13 cellular contexts compared by ENCODE assay signal in genomic region chr4:32560306-32560705, GRCh38.
DNase-seq lines count a peak whose midpoint lies in the region; ATAC-seq and TF ChIP-seq lines count a peak whose summit lies in the region.
"Had no signal": no experiment of that assay in that cellular context is flagged by ENCODE, and none has a peak within 500 bp of the region (broad histone marks: within the 10 kb centered on the region; RNA-seq: fewer than 3 reads in every experiment).

No MANE protein-coding gene starts in this region.

- DNase-seq in A673 (ENCODE audit: low spot score) (peak; percentile 2), NCI-H128 (lab: John Stamatoyannopoulos, UW; ENCODE audit: unreplicated experiment) (peak; percentile 33), chondrocyte (ENCODE audit: low spot score) (no peak), lung (ENCODE audit: low spot score) (peak; percentile 45), nucleus accumbens (lab: John Stamatoyannopoulos, UW) (no peak), OCI-M2 (lab: John Stamatoyannopoulos, UW; ENCODE audit: unreplicated experiment) (no peak)
- DNase-seq in effector CD8-positive, alpha-beta T cell (lab: John Stamatoyannopoulos, UW): no peak
- DNase-seq: naive thymus-derived CD4-positive, alpha-beta T cell; NCI-H1930; stimulated activated naive CD4-positive, alpha-beta T cell had no signal

- H3K27me3 Mint-ChIP-seq in chondrocyte (ENCODE audit: low read depth): no peaks in the 10 kb centered on the region
- H3K27me3 Mint-ChIP-seq: naive thymus-derived CD4-positive, alpha-beta T cell had no signal

- BruUV-seq in A673 (replicated peaks; lab: Mats Ljungman, UMichigan): no TSS peak

- H3K36me3 ChIP-seq in A673 (ENCODE audit: insufficient read depth, low read length, poor library complexity, severe bottlenecking): no peaks in the 10 kb centered on the region
- no peaks in the 10 kb centered on the region for H3K36me3 ChIP-seq in lung (ENCODE audit: control insufficient read depth in 2 of 2, insufficient read depth in 2 of 2, low read length in 2 of 2)
- H3K36me3 ChIP-seq: SJSA1 had no signal

- no peaks in the 10 kb centered on the region for H3K36me3 Mint-ChIP-seq in chondrocyte (ENCODE audit: low read depth)

- H3K4me3 ChIP-seq in A673 (ENCODE audit: low read depth, low read length, poor library complexity, severe bottlenecking) (no peak overlapping the region), lung (no peak overlapping the region)
- H3K4me3 ChIP-seq: SJSA1 had no signal

- peaks cover 13% of the 10 kb centered on the region for H3K4me1 Mint-ChIP-seq in chondrocyte (ENCODE audit: low read depth)
- H3K4me1 Mint-ChIP-seq: naive thymus-derived CD4-positive, alpha-beta T cell had no signal

- H3K27me3 ChIP-seq in A673 (replicated peaks; ENCODE audit: insufficient read depth, low read depth, low read length, poor library complexity) (no peaks in the 10 kb centered on the region), lung (ENCODE audit: control insufficient read depth, insufficient read depth) (no peaks in the 10 kb centered on the region)
- H3K27me3 ChIP-seq: SJSA1 had no signal

- 38 to 67% methylated on average over 5 of the region's 5 CpGs for WGBS in lung, 2 donors

- POLR2A ChIA-PET in A673 (lab: Charles Lee; ENCODE audit: low non-redundant PET): no interaction called here

- CTCF ChIA-PET in A673 (lab: Charles Lee): no interaction called here

- H3K4me3 Mint-ChIP-seq in chondrocyte (ENCODE audit: unreplicated experiment): peak overlapping the region; percentile 60
- H3K4me3 Mint-ChIP-seq: naive thymus-derived CD4-positive, alpha-beta T cell had no signal

- H3K27ac ChIP-seq in A673 (ENCODE audit: low read depth, low read length, poor library complexity, severe bottlenecking): no peak overlapping the region
- H3K27ac ChIP-seq in lung (ENCODE audit: low read depth in 1 of 2, low read length in 1 of 2): peak overlapping the region in 1 of 2 donors; percentile 40
- H3K27ac ChIP-seq: SJSA1 had no signal

- peak overlapping the region; percentile 86 for H3K27ac Mint-ChIP-seq in chondrocyte (ENCODE audit: unreplicated experiment)
- H3K27ac Mint-ChIP-seq: naive thymus-derived CD4-positive, alpha-beta T cell had no signal

- H3K4me1 ChIP-seq in A673 (ENCODE audit: insufficient read depth, low read length, poor library complexity, severe bottlenecking) (no peaks in the 10 kb centered on the region), lung (ENCODE audit: control insufficient read depth in 2 of 2, insufficient read depth in 2 of 2, low read length in 2 of 2) (no peaks in the 10 kb centered on the region)
- H3K4me1 ChIP-seq: SJSA1 had no signal

- H3K9me3 ChIP-seq in A673 (ENCODE audit: low read depth, low read length, poor library complexity, severe bottlenecking): no peaks in the 10 kb centered on the region
- no peaks in the 10 kb centered on the region for H3K9me3 ChIP-seq in lung (ENCODE audit: control insufficient read depth in 2 of 2, insufficient read depth in 1 of 2, low read length in 1 of 2)
- H3K9me3 ChIP-seq: SJSA1 had no signal

- intact Hi-C loops in A673 (cut with micrococcal nuclease; ENCODE audit: unreplicated experiment): no loop called here

- TF ChIP-seq CTCF in A673 (conservative IDR thresholded peaks at IDR 0.05; ENCODE audit: low read depth, low read length) (no peak), chondrocyte (IDR thresholded peaks at IDR 0.05) (no peak), lung (IDR thresholded peaks at IDR 0.05; ENCODE audit: control extremely low read depth, extremely low read depth) (no peak)

- no peak for ATAC-seq in lung (ENCODE audit: insufficient read depth, low FRiP score)
- no peak for ATAC-seq in GM18519 (IDR thresholded peaks at IDR 0.05; ENCODE audit: low FRiP score, unreplicated experiment)
- ATAC-seq: activated CD4-positive, CD25-positive, alpha-beta regulatory T cell treated with anti-CD3 and anti-CD28 coated beads, Interleukin-2, amount 50 U/mL, for 24 hours; naive thymus-derived CD4-positive, alpha-beta T cell had no signal

- H3K9me3 Mint-ChIP-seq in chondrocyte (ENCODE audit: low read depth): no peaks in the 10 kb centered on the region

Comparison
In these comparisons a context has a peak if more than half of its experiments do, and no peak if none do; other contexts are left out.
1. DNase-seq: peak in A673 (single experiment), NCI-H128 (single experiment) and lung (single experiment); none in chondrocyte (single experiment), effector CD8-positive, alpha-beta T cell (single experiment), nucleus accumbens (0 of 56) and OCI-M2 (single experiment).